In the genomic region with DNA sequence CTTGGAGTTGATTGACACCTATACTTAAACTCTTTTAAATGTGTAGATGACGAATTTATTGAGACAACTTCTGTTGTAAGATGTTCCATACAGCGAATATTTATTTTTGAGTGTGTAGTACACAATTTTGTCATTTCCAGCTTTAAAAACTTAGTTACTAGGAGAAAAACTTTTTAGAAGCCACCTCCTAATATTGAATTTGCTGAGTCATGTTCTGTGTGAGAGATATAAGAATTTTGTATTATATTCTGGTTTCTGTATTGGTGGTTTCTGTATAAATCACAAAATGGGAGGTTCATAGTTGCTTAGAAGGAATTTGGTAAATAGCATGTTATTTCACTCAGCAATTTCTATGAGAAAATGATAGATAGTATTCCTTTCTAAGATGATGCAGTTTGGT, we compare ENCODE assay signal across 1 cellular context.
A peak's percentile ranks its signal among the peaks of the same experiment; 100 is the strongest.
TF ChIP-seq lines count a peak whose summit lies in the region.

No MANE protein-coding gene starts in this region.

TF ChIP-seq in IMR-90, 13 proteins besides CTCF, POLR2A, EP300 and RAD21 (continued from another document):
- TF ChIP-seq, protein P1, sequence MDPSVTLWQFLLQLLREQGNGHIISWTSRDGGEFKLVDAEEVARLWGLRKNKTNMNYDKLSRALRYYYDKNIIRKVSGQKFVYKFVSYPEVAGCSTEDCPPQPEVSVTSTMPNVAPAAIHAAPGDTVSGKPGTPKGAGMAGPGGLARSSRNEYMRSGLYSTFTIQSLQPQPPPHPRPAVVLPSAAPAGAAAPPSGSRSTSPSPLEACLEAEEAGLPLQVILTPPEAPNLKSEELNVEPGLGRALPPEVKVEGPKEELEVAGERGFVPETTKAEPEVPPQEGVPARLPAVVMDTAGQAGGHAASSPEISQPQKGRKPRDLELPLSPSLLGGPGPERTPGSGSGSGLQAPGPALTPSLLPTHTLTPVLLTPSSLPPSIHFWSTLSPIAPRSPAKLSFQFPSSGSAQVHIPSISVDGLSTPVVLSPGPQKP (IDR thresholded peaks at IDR 0.05; ENCODE audit: borderline replicate concordance, low read depth, low read length) = no peak
- TF ChIP-seq MAFK (IDR thresholded peaks at IDR 0.05; ENCODE audit: low read depth, low read length) = peak; percentile 92
- TF ChIP-seq SMC3 (IDR thresholded peaks at IDR 0.05; ENCODE audit: low read depth, low read length) = no peak
- no peak for TF ChIP-seq MAZ (IDR thresholded peaks at IDR 0.05; ENCODE audit: borderline replicate concordance, low read depth, low read length)
- no peak for TF ChIP-seq FOS (IDR thresholded peaks at IDR 0.05; ENCODE audit: low read depth, low read length)
- TF ChIP-seq NFE2L2 (IDR thresholded peaks at IDR 0.05; ENCODE audit: low read depth, low read length) = peak; percentile 99
